Comparison of ENCODE assay signal across 8 cellular contexts in the genomic region with DNA sequence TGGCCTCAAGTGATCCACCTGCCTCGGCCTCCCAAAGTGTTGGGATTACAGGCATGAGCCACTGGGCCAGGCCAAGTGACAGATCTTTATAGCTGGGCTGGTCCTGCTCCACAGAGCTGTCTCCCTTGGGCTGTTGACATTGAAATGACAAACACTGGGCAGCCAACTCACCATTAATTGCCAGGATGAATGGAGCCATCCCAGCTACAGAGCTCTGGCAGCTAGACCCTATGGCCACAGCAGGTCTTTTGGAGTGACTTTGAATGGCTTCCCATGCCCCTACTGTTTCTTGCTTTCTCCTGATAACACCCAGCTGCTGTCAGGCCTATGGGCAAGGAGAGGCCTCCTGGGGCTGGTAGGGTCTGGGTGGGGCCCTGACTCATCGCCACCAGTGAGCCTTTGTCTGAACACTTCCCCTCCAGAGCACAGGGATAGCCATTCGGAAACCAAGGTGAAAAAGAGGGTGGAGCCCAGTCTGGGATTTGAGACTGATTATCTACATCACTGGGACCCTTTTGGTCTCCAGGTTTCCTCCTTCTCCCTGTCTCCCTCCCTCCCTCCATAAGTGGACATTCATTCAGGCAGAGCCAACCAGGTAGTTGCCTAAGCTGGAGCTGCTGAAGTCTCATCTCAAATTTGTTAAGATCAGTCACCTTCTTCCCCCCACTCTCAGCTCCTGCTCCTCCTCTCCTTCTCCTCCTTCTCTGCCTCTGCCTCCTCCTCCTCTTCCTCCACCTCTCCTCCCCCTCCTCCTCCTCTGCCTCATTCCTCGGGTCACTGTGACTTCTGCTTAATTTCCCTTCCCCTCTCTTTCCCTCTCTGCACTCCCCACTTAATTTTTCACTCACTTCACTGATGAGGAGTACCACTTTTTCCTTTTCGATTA. TPM values are rescaled to one million over a fixed set of nuclear protein-coding genes. Genes with fewer than 3 reads are reported as not detected.
DNase-seq lines count a peak whose midpoint lies in the region; FAIRE-seq and TF ChIP-seq lines count a peak whose summit lies in the region.

No MANE protein-coding gene starts in this region.

- H3K79me1 ChIP-seq in mesenchymal stem cell (replicated peaks; ENCODE audit: low read length, poor library complexity, severe bottlenecking) = no peaks in the 10 kb centered on the region

- no peak overlapping the region for H3K23ac ChIP-seq in mesenchymal stem cell (ENCODE audit: low read length in 2 of 2)

- H2AFZ ChIP-seq in mesenchymal stem cell (ENCODE audit: low read depth, low read length) = no peak overlapping the region

- no peak overlapping the region for H2BK12ac ChIP-seq in mesenchymal stem cell (ENCODE audit: low read length in 2 of 2)

- no peak for TF ChIP-seq CTCF in GM13976 (IDR thresholded peaks at IDR 0.05; ENCODE audit: borderline replicate concordance, control extremely low read depth, extremely low read depth, insufficient read depth, missing control alignments)

- no peaks in the 10 kb centered on the region for H3K9me3 ChIP-seq in mesenchymal stem cell (ENCODE audit: control insufficient read depth, low read length)

- no peak overlapping the region for H2BK120ac ChIP-seq in mesenchymal stem cell (ENCODE audit: low read depth, low read length)

- no peak overlapping the region for H3K27ac ChIP-seq in mesenchymal stem cell (ENCODE audit: low read length, poor library complexity, severe bottlenecking)

- no peak overlapping the region for H3K4ac ChIP-seq in mesenchymal stem cell (ENCODE audit: low read depth in 1 of 2, low read length in 2 of 2)

- peak overlapping the region; percentile 62 for H4K91ac ChIP-seq in mesenchymal stem cell (ENCODE audit: low read length)

- peaks cover 13% of the 10 kb centered on the region for H3K4me1 ChIP-seq in mesenchymal stem cell (ENCODE audit: control insufficient read depth, insufficient read depth, low read depth, low read length)

- no peak overlapping the region for H2BK5ac ChIP-seq in mesenchymal stem cell (ENCODE audit: low read depth, low read length, poor library complexity, severe bottlenecking)

- WGBS in mesenchymal stem cell = 50% methylated on average over 4 of the region's 5 CpGs

- DNase-seq in COLO829 (ENCODE audit: low spot score) (peak; percentile 25), LoVo (ENCODE audit: low spot score) (peak; percentile 93), astrocyte of the hippocampus (ENCODE audit: low read depth, low spot score) (peak; percentile 48), mesenchymal stem cell (peak; percentile 44), epidermal melanocyte (ENCODE audit: insufficient read length, low spot score) (no peak), GM13976 (ENCODE audit: low spot score) (no peak), GM19239 (ENCODE audit: insufficient read length, low spot score) (no peak), D341Med (ENCODE audit: low spot score) (no peak)

- in situ Hi-C loops in GM13976 (cut with MboI; ENCODE audit: low sequenced_read_pairs, unreplicated experiment) = no loop called here

- H3K9ac ChIP-seq in mesenchymal stem cell (ENCODE audit: low read length) = no peak overlapping the region

- H3K4me3 ChIP-seq in mesenchymal stem cell (ENCODE audit: insufficient read depth in 1 of 2, low read depth in 1 of 2, low read length in 2 of 2) = no peak overlapping the region

- H3K4me2 ChIP-seq in mesenchymal stem cell (ENCODE audit: low read length, poor library complexity, severe bottlenecking) = no peak overlapping the region

- H4K8ac ChIP-seq in mesenchymal stem cell (ENCODE audit: low read length) = no peak overlapping the region

- peak overlapping the region; percentile 2 for H2BK15ac ChIP-seq in mesenchymal stem cell (ENCODE audit: low read depth, poor library complexity, severe bottlenecking)

- no peak for FAIRE-seq in GM19239 (lab: Jason Lieb, UNC)

- H3K36me3 ChIP-seq in mesenchymal stem cell (ENCODE audit: control insufficient read depth in 1 of 2, insufficient read depth in 2 of 2, low read depth in 1 of 2, low read length in 2 of 2) = no peaks in the 10 kb centered on the region

- no peak overlapping the region for H3K14ac ChIP-seq in mesenchymal stem cell (ENCODE audit: low read length in 2 of 2)

- peak overlapping the region in 1 of 2 experiments; percentile 37 for H3K18ac ChIP-seq in mesenchymal stem cell (ENCODE audit: low read depth in 1 of 2, low read length in 2 of 2)

- H3K27me3 ChIP-seq in mesenchymal stem cell (ENCODE audit: control insufficient read depth in 1 of 2, insufficient read depth in 1 of 2, low read length in 2 of 2) = no peaks in the 10 kb centered on the region

- peak overlapping the region; percentile 27 for H2AK5ac ChIP-seq in mesenchymal stem cell (ENCODE audit: low read length, severe bottlenecking)

RNA-seq across cellular contexts. Expression of a gene that starts 34.0 kb away (rescaled TPM):
- 88.3 TPM for polyA plus RNA-seq in mesenchymal stem cell (2013, experiment 1 of 2)
- 79.7 TPM for polyA plus RNA-seq in mesenchymal stem cell (2013, experiment 2 of 2)

Comparison
In these comparisons a context has a peak if more than half of its experiments do, and no peak if none do; other contexts are left out.
1. DNase-seq: peak in COLO829 (single experiment), LoVo (single experiment), astrocyte of the hippocampus (single experiment) and mesenchymal stem cell (single experiment); none in epidermal melanocyte (single experiment), GM13976 (single experiment), GM19239 (single experiment) and D341Med (single experiment).